ENCODE assay signal across 28 cellular contexts in genomic region chr3:155895379-155895900, GRCh38.
"Had no signal": no experiment of that assay in that cellular context is flagged by ENCODE, and none has a peak within 500 bp of the region (broad histone marks: within the 10 kb centered on the region; RNA-seq: fewer than 3 reads in every experiment).

No MANE protein-coding gene starts in this region.

- H3K9me3 Mint-ChIP-seq: immature natural killer cell; naive B cell; natural killer cell; stimulated activated naive B cell treated with anti-CD40 and anti-IgM and Interleukin-4, amounts not matched to agents 10 μg/mL and 1 μg/mL and 100 μg/mL, for 72 hours had no signal

- DNase-seq: hypothalamus; immature natural killer cell; kidney; left colon; left lung; lower lobe of right lung; mammary epithelial cell; mesenchymal stem cell; naive B cell; natural killer cell; nephron progenitor cell; occipital lobe; psoas muscle; right lobe of liver; stimulated activated CD4-positive, alpha-beta T cell treated with anti-CD3 and anti-CD28 coated beads, Interleukin-2, amount 100 ng/mL, for 24 hours; stimulated activated CD4-positive, alpha-beta T cell treated with anti-CD3 and anti-CD28 coated beads, Interleukin-4, amount 100 ng/mL, for 1 hour; stimulated activated naive B cell treated with anti-CD40 and anti-IgM and Interleukin-4, amounts not matched to agents 10 μg/mL and 1 μg/mL and 100 μg/mL, for 72 hours; stimulated activated naive CD8-positive, alpha-beta T cell treated with anti-CD3 and anti-CD28 coated beads, Interleukin-15, Interleukin-2, amounts not matched to agents 100 U/mL and 50 U/mL, for 24 hours; stomach; testis; thyroid gland; transverse colon; upper lobe of left lung had no signal

- ATAC-seq: left colon; left lung; lower lobe of right lung; natural killer cell; psoas muscle; right lobe of liver; stimulated activated naive B cell treated with anti-CD40 and anti-IgM and Interleukin-4, amounts not matched to agents 10 μg/mL and 1 μg/mL and 100 μg/mL, for 72 hours; stimulated activated naive CD8-positive, alpha-beta T cell treated with anti-CD3 and anti-CD28 coated beads, Interleukin-15, Interleukin-2, amounts not matched to agents 100 U/mL and 50 U/mL, for 24 hours had no signal

- H3K27me3 Mint-ChIP-seq: naive B cell; stimulated activated naive B cell treated with anti-CD40 and anti-IgM and Interleukin-4, amounts not matched to agents 10 μg/mL and 1 μg/mL and 100 μg/mL, for 72 hours had no signal

- H3K4me3 Mint-ChIP-seq: immature natural killer cell; mesothelial cell of epicardium; natural killer cell; nephron progenitor cell; neural progenitor cell; stimulated activated naive B cell treated with anti-CD40 and anti-IgM and Interleukin-4, amounts not matched to agents 10 μg/mL and 1 μg/mL and 100 μg/mL, for 72 hours had no signal

- H3K4me1 Mint-ChIP-seq: nephron progenitor cell, neural progenitor cell had no signal

- H3K4me3 ChIP-seq: left lung, lower lobe of right lung, neural progenitor cell, psoas muscle, right atrium auricular region, right lobe of liver, smooth muscle cell, stomach, testis, thyroid gland, transverse colon, upper lobe of left lung, vagina had no signal

- H3K27ac Mint-ChIP-seq: mesothelial cell of epicardium; natural killer cell; nephron progenitor cell; neural progenitor cell; stimulated activated naive B cell treated with anti-CD40 and anti-IgM and Interleukin-4, amounts not matched to agents 10 μg/mL and 1 μg/mL and 100 μg/mL, for 72 hours had no signal
